14 cellular contexts compared by ENCODE assay signal in genomic region chr1:51907079-51907702, GRCh38. TPM values are rescaled to one million over a fixed set of nuclear protein-coding genes. Genes with fewer than 3 reads are reported as not detected.
A peak's percentile ranks its signal among the peaks of the same experiment; 100 is the strongest.
DNase-seq lines count a peak whose midpoint lies in the region; ATAC-seq, FAIRE-seq and TF ChIP-seq lines count a peak whose summit lies in the region.
"Had no signal": no experiment of that assay in that cellular context is flagged by ENCODE, and none has a peak within 500 bp of the region (broad histone marks: within the 10 kb centered on the region; RNA-seq: fewer than 3 reads in every experiment).

No MANE protein-coding gene starts in this region.

- H3K27ac Mint-ChIP-seq in activated CD4-positive, alpha-beta memory T cell treated with anti-CD3 and anti-CD28 coated beads, Interleukin-2, amount 10 ng/mL, durations not matched to agents 7 days and 5 days = peak overlapping the region; percentile 12
- no peak overlapping the region for H3K27ac Mint-ChIP-seq in activated CD4-positive, alpha-beta memory T cell treated with anti-CD3 and anti-CD28 coated beads for 36 hours
- peak overlapping the region in 2 of 3 experiments; percentile 37 to 54 for H3K27ac Mint-ChIP-seq in nephron
- H3K27ac Mint-ChIP-seq in activated CD4-positive, alpha-beta T cell treated with anti-CD3 and anti-CD28 coated beads, Interleukin-2, amount 10 ng/mL, durations not matched to agents 7 days and 5 days = no peak overlapping the region
- H3K27ac Mint-ChIP-seq: activated CD4-positive, alpha-beta T cell treated with anti-CD3 and anti-CD28 coated beads, Interleukin-2, amount 10 ng/mL, durations not matched to agents 24 days and 14 days had no signal

- no peak for TF ChIP-seq RAD21 in GM12878 (IDR thresholded peaks at IDR 0.05; ENCODE audit: insufficient read depth, low read depth, low read length)

- no peak overlapping the region for H3K9ac ChIP-seq in GM12878 (ENCODE audit: control insufficient read depth, insufficient read depth, low read length)

- TF ChIP-seq EP300 in GM12878 (IDR thresholded peaks at IDR 0.05; ENCODE audit: borderline replicate concordance in 1 of 2, control insufficient read depth in 1 of 2, low read depth in 2 of 2, low read length in 2 of 2) = no peak

- TF ChIP-seq POLR2A in GM12878 (IDR thresholded peaks at IDR 0.05; ENCODE audit: low read depth, low read length) = no peak

- H4K20me1 ChIP-seq in GM12878 (ENCODE audit: control insufficient read depth, insufficient read depth) = no peaks in the 10 kb centered on the region

- POLR2A ChIA-PET in activated CD4-positive, alpha-beta memory T cell treated with anti-CD3 and anti-CD28 coated beads, Interleukin-2, amount 10 ng/mL, durations not matched to agents 7 days and 5 days (lab: Charles Lee) = no interaction called here
- POLR2A ChIA-PET in activated CD4-positive, alpha-beta memory T cell treated with anti-CD3 and anti-CD28 coated beads for 36 hours (lab: Charles Lee) = no interaction called here
- POLR2A ChIA-PET in GM12878 (lab: Charles Lee) = no interaction called here
- POLR2A ChIA-PET in activated CD4-positive, alpha-beta T cell treated with anti-CD3 and anti-CD28 coated beads, Interleukin-2, amount 10 ng/mL, durations not matched to agents 7 days and 5 days (lab: Charles Lee) = no interaction called here

- H3K4me2 ChIP-seq in GM12878 (ENCODE audit: control insufficient read depth, insufficient read depth) = peak overlapping the region; percentile 22; the same call in 1 of the 2 replicates

- no peaks in the 10 kb centered on the region; the same call in 2 of the 3 replicates for H3K9me3 ChIP-seq in GM12878 (replicated peaks; ENCODE audit: control insufficient read depth, insufficient read depth, low read length)
- H3K9me3 ChIP-seq: breast epithelium had no signal

- CTCF ChIA-PET in activated CD4-positive, alpha-beta memory T cell treated with anti-CD3 and anti-CD28 coated beads, Interleukin-2, amount 10 ng/mL, durations not matched to agents 7 days and 5 days (lab: Charles Lee) = interaction anchor here (0.7 to 1.8 kb wide), 2 partner anchors 10 to 311 kb away, joined by 3 to 6 read pairs; no protein-coding TSS in a partner anchor
- CTCF ChIA-PET in activated CD4-positive, alpha-beta memory T cell treated with anti-CD3 and anti-CD28 coated beads for 36 hours (lab: Charles Lee) = interaction anchor here (3.0 kb wide), 1 partner anchor 10 kb away, joined by 9 read pairs; no protein-coding TSS in a partner anchor
- CTCF ChIA-PET in GM12878 (lab: Yijun Ruan, JAX) = interaction anchor here (0.9 to 2.6 kb wide), 4 partner anchors 10 to 97 kb away, joined by 3 to 13 read pairs (median 4); no protein-coding TSS in a partner anchor
- CTCF ChIA-PET in activated CD4-positive, alpha-beta T cell treated with anti-CD3 and anti-CD28 coated beads, Interleukin-2, amount 10 ng/mL, durations not matched to agents 7 days and 5 days (lab: Charles Lee) = interaction anchor here (3.7 kb wide), 1 partner anchor 10 kb away, joined by 19 read pairs; no protein-coding TSS in a partner anchor

- no TSS peak for BruUV-seq in GM12878 (replicated peaks; lab: Mats Ljungman, UMichigan)

- H3K27me3 ChIP-seq in GM12878 (replicated peaks in 1 of 2; ENCODE audit: control insufficient read depth in 2 of 2, insufficient read depth in 2 of 2, low read length in 1 of 2) = peaks cover 0 to 2% of the 10 kb centered on the region in 2 experiments; a peak in 2 of 4 replicates

- no peak overlapping the region for H2AFZ ChIP-seq in GM12878 (ENCODE audit: control insufficient read depth, low read depth, low read length)

- intact Hi-C loops in activated CD4-positive, alpha-beta memory T cell treated with anti-CD3 and anti-CD28 coated beads for 36 hours (cut with micrococcal nuclease) = no loop called here
- intact Hi-C loops in GM12878 (cut with micrococcal nuclease; ENCODE audit: unreplicated experiment) = no loop called here

- H3K79me2 ChIP-seq in GM12878 (ENCODE audit: control insufficient read depth, insufficient read depth, low read length) = no peaks in the 10 kb centered on the region

- no peaks in the 10 kb centered on the region for H3K4me1 Mint-ChIP-seq in activated CD4-positive, alpha-beta memory T cell treated with anti-CD3 and anti-CD28 coated beads, Interleukin-2, amount 10 ng/mL, durations not matched to agents 7 days and 5 days
- no peaks in the 10 kb centered on the region for H3K4me1 Mint-ChIP-seq in activated CD4-positive, alpha-beta memory T cell treated with anti-CD3 and anti-CD28 coated beads for 36 hours (ENCODE audit: low read depth)
- H3K4me1 Mint-ChIP-seq in nephron = peaks cover 12% of the 10 kb centered on the region
- peaks cover 6% of the 10 kb centered on the region for H3K4me1 Mint-ChIP-seq in activated CD4-positive, alpha-beta T cell treated with anti-CD3 and anti-CD28 coated beads, Interleukin-2, amount 10 ng/mL, durations not matched to agents 7 days and 5 days
- H3K4me1 Mint-ChIP-seq: activated CD4-positive, alpha-beta T cell treated with anti-CD3 and anti-CD28 coated beads, Interleukin-2, amount 10 ng/mL, durations not matched to agents 24 days and 14 days had no signal

- H3K36me3 Mint-ChIP-seq in activated CD4-positive, alpha-beta memory T cell treated with anti-CD3 and anti-CD28 coated beads, Interleukin-2, amount 10 ng/mL, durations not matched to agents 7 days and 5 days (ENCODE audit: low read depth) = peaks cover 10% of the 10 kb centered on the region
- H3K36me3 Mint-ChIP-seq in activated CD4-positive, alpha-beta memory T cell treated with anti-CD3 and anti-CD28 coated beads for 36 hours = no peaks in the 10 kb centered on the region
- no peaks in the 10 kb centered on the region for H3K36me3 Mint-ChIP-seq in nephron (ENCODE audit: low read depth)
- no peaks in the 10 kb centered on the region for H3K36me3 Mint-ChIP-seq in activated CD4-positive, alpha-beta T cell treated with anti-CD3 and anti-CD28 coated beads, Interleukin-2, amount 10 ng/mL, durations not matched to agents 7 days and 5 days (ENCODE audit: low read depth)

- TF ChIP-seq CTCF in GM12878 (IDR thresholded peaks at IDR 0.05 in 2 of 3, conservative IDR thresholded peaks at IDR 0.05 in 1 of 3; ENCODE audit: control insufficient read depth in 2 of 3, extremely low read depth in 1 of 3, insufficient read depth in 1 of 3, low read depth in 3 of 3, low read length in 3 of 3) = no peak
- no peak for TF ChIP-seq CTCF in nephron (IDR thresholded peaks at IDR 0.05; ENCODE audit: unreplicated experiment in 3 of 3)

- H3K4me3 ChIP-seq in Jurkat, Clone E6-1 (ENCODE audit: low read length) = no peak overlapping the region
- no peak overlapping the region for H3K4me3 ChIP-seq in GM12878
- H3K4me3 ChIP-seq: breast epithelium had no signal

- no peak overlapping the region for H3K27ac ChIP-seq in GM12878 (ENCODE audit: control insufficient read depth, insufficient read depth)
- H3K27ac ChIP-seq: breast epithelium had no signal

- peaks cover 2% of the 10 kb centered on the region; the same call in 1 of the 2 replicates for H3K4me1 ChIP-seq in GM12878 (ENCODE audit: control insufficient read depth, insufficient read depth, low read length)
- H3K4me1 ChIP-seq: breast epithelium had no signal

- SMC1A ChIA-PET in GM12878 (lab: Charles Lee; ENCODE audit: uncharacterized antibody, unreplicated experiment) = interaction anchor here (2.2 kb wide), 1 partner anchor 17 kb away, joined by 10 read pairs; no protein-coding TSS in a partner anchor

- H3K27me3 Mint-ChIP-seq in activated CD4-positive, alpha-beta memory T cell treated with anti-CD3 and anti-CD28 coated beads, Interleukin-2, amount 10 ng/mL, durations not matched to agents 7 days and 5 days = peaks cover 7% of the 10 kb centered on the region
- H3K27me3 Mint-ChIP-seq in activated CD4-positive, alpha-beta memory T cell treated with anti-CD3 and anti-CD28 coated beads for 36 hours = no peaks in the 10 kb centered on the region
- peaks cover 22% of the 10 kb centered on the region for H3K27me3 Mint-ChIP-seq in nephron (ENCODE audit: low read depth)
- peaks cover 34% of the 10 kb centered on the region for H3K27me3 Mint-ChIP-seq in activated CD4-positive, alpha-beta T cell treated with anti-CD3 and anti-CD28 coated beads, Interleukin-2, amount 10 ng/mL, durations not matched to agents 7 days and 5 days

- FAIRE-seq in GM12878 (lab: Jason Lieb, UNC) = no peak

- H3K36me3 ChIP-seq in GM12878 (ENCODE audit: control insufficient read depth in 2 of 2, insufficient read depth in 2 of 2, low read length in 1 of 2) = no peaks in the 10 kb centered on the region
- H3K36me3 ChIP-seq: breast epithelium had no signal

- peaks cover 20% of the 10 kb centered on the region for H3K9me3 Mint-ChIP-seq in activated CD4-positive, alpha-beta memory T cell treated with anti-CD3 and anti-CD28 coated beads, Interleukin-2, amount 10 ng/mL, durations not matched to agents 7 days and 5 days
- H3K9me3 Mint-ChIP-seq in activated CD4-positive, alpha-beta memory T cell treated with anti-CD3 and anti-CD28 coated beads for 36 hours = peaks cover 4% of the 10 kb centered on the region
- no peaks in the 10 kb centered on the region for H3K9me3 Mint-ChIP-seq in nephron
- H3K9me3 Mint-ChIP-seq in activated CD4-positive, alpha-beta T cell treated with anti-CD3 and anti-CD28 coated beads, Interleukin-2, amount 10 ng/mL, durations not matched to agents 7 days and 5 days = no peaks in the 10 kb centered on the region
- H3K9me3 Mint-ChIP-seq: activated CD4-positive, alpha-beta T cell treated with anti-CD3 and anti-CD28 coated beads, Interleukin-2, amount 10 ng/mL, durations not matched to agents 24 days and 14 days had no signal

- 31% methylated on average over 4 of the region's 4 CpGs for WGBS in GM12878 (ENCODE audit: insufficient coverage, insufficient replicate concordance, low lambda C conversion rate, missing lambda C conversion rate)

- DNase-seq in activated CD4-positive, alpha-beta memory T cell treated with anti-CD3 and anti-CD28 coated beads, Interleukin-2, amount 10 ng/mL, durations not matched to agents 7 days and 5 days = no peak
- no peak for DNase-seq in activated CD4-positive, alpha-beta memory T cell treated with anti-CD3 and anti-CD28 coated beads for 36 hours
- peak; percentile 15 for DNase-seq in Jurkat, Clone E6-1 (ENCODE audit: low read depth, low spot score)
- DNase-seq in GM12878 (ENCODE audit: low read depth, low spot score) = no peak
- no peak for DNase-seq in central memory CD4-positive, alpha-beta T cell
- DNase-seq in activated CD4-positive, alpha-beta T cell treated with anti-CD3 and anti-CD28 coated beads, Interleukin-2, amount 10 ng/mL, durations not matched to agents 7 days and 5 days = no peak
- DNase-seq: activated CD4-positive, alpha-beta T cell treated with anti-CD3 and anti-CD28 coated beads, Interleukin-2, amount 10 ng/mL, durations not matched to agents 24 days and 14 days; activated effector memory CD4-positive, alpha-beta T cell treated with Interleukin-2 at 50 U/mL for 16 hours; NCI-H2107; stimulated activated CD4-positive, alpha-beta T cell treated with anti-CD3 and anti-CD28 coated beads, Interleukin-2, amount 100 ng/mL, for 24 hours; SW 1271 had no signal

- in situ Hi-C loops in GM12878 (cut with MboI) = no loop called here

- ATAC-seq in GM12878 (peak; percentile 21; the same call in 2 of the 3 replicates), HG02840 (IDR thresholded peaks at IDR 0.05; ENCODE audit: low FRiP score, unreplicated experiment) (no peak)

- RAD21 ChIA-PET in GM12878 (lab: Charles Lee; ENCODE audit: unreplicated experiment) = interaction anchor here (2.2 kb wide), 1 partner anchor 10 kb away, joined by 8 read pairs; no protein-coding TSS in a partner anchor

- H3K4me3 Mint-ChIP-seq in activated CD4-positive, alpha-beta memory T cell treated with anti-CD3 and anti-CD28 coated beads, Interleukin-2, amount 10 ng/mL, durations not matched to agents 7 days and 5 days = no peak overlapping the region
- no peak overlapping the region for H3K4me3 Mint-ChIP-seq in activated CD4-positive, alpha-beta memory T cell treated with anti-CD3 and anti-CD28 coated beads for 36 hours
- H3K4me3 Mint-ChIP-seq in nephron = no peak overlapping the region
- H3K4me3 Mint-ChIP-seq in activated CD4-positive, alpha-beta T cell treated with anti-CD3 and anti-CD28 coated beads, Interleukin-2, amount 10 ng/mL, durations not matched to agents 7 days and 5 days = no peak overlapping the region
- H3K4me3 Mint-ChIP-seq: activated CD4-positive, alpha-beta T cell treated with anti-CD3 and anti-CD28 coated beads, Interleukin-2, amount 10 ng/mL, durations not matched to agents 24 days and 14 days had no signal

RNA-seq across cellular contexts. Expression of gene NRDC, which starts 28.7 kb away (rescaled TPM):
- total RNA-seq in activated CD4-positive, alpha-beta memory T cell treated with anti-CD3 and anti-CD28 coated beads, Interleukin-2, amount 10 ng/mL, durations not matched to agents 7 days and 5 days = 100 to 1,000 TPM; 162 to 164 TPM
- total RNA-seq in activated CD4-positive, alpha-beta memory T cell treated with anti-CD3 and anti-CD28 coated beads for 36 hours = 100 to 1,000 TPM; 153 to 155 TPM
- 153 TPM for polyA plus RNA-seq in Jurkat, Clone E6-1 (2012; ENCODE audit: insufficient read depth, insufficient read length)
- 98.0 and 101 TPM in 2 replicates for total RNA-seq in GM12878 (2013; cell fraction: nucleolus; rRNA removed)
- total RNA-seq in GM12878 (2014; rRNA removed) (50.9 and 55.6 TPM in 2 replicates), GM12878 (2014; rRNA removed; fragmentation: Illumina TruSeq; extraction: Trizol) (65.5 and 67.8 TPM in 2 replicates), GM12878 (2021) (101 and 106 TPM in 2 replicates)
- polyA plus RNA-seq in GM12878 (2011; ENCODE audit: low read depth) = 52.9 TPM
- polyA plus RNA-seq in GM12878 (2011; rRNA removed) (134 and 171 TPM in 2 replicates), GM12878 (2014; fragmentation: Illumina TruSeq; extraction: Trizol) (116 and 148 TPM in 2 replicates), GM12878 (2014; fragmentation: Nextera tagmentation; extraction: Ambion mirVana) (10 to 100 TPM; 50.1 to 59.3 TPM), GM12878 (2014; rRNA removed) (75.6 and 80.3 TPM in 2 replicates), GM12878 (2016; fragmentation: Nextera tagmentation; extraction: Ambion mirVana) (100 to 1,000 TPM; 121 to 123 TPM)
- 58.0 and 63.1 TPM in 2 replicates for polyA plus RNA-seq in GM12878 (2011; cell fraction: cytosol; rRNA removed)
- 155 and 174 TPM in 2 replicates for polyA plus RNA-seq in GM12878 (2011; cell fraction: nucleus; rRNA removed)
- 88.2 and 112 TPM in 2 replicates for polyA plus RNA-seq in GM12878 (2012)
- polyA minus RNA-seq in GM12878 (2011; rRNA and poly(A)+ RNA removed) = 96.6 and 133 TPM in 2 replicates
- polyA minus RNA-seq in GM12878 (2011; cell fraction: cytosol; rRNA and poly(A)+ RNA removed) = 32.9 and 45.6 TPM in 2 replicates
- polyA minus RNA-seq in GM12878 (2011; cell fraction: nucleus; rRNA and poly(A)+ RNA removed) = 46.8 and 81.8 TPM in 2 replicates
- total RNA-seq in activated CD4-positive, alpha-beta T cell treated with anti-CD3 and anti-CD28 coated beads, Interleukin-2, amount 10 ng/mL, durations not matched to agents 7 days and 5 days = 100 to 1,000 TPM; 168 to 188 TPM

Comparison
In these comparisons a context has a peak if more than half of its experiments do, and no peak if none do; other contexts are left out.
1. H3K27ac Mint-ChIP-seq: peak in activated CD4-positive, alpha-beta memory T cell treated with anti-CD3 and anti-CD28 coated beads, Interleukin-2, amount 10 ng/mL, durations not matched to agents 7 days and 5 days (single experiment) and nephron (2 of 3); none in activated CD4-positive, alpha-beta memory T cell treated with anti-CD3 and anti-CD28 coated beads for 36 hours (single experiment) and activated CD4-positive, alpha-beta T cell treated with anti-CD3 and anti-CD28 coated beads, Interleukin-2, amount 10 ng/mL, durations not matched to agents 7 days and 5 days (single experiment).